Comparison of ENCODE assay signal across 10 cellular contexts in genomic region chr2:149799296-149799695, GRCh38.
DNase-seq lines count a peak whose midpoint lies in the region; ATAC-seq, FAIRE-seq and TF ChIP-seq lines count a peak whose summit lies in the region.
"Had no signal": no experiment of that assay in that cellular context is flagged by ENCODE, and none has a peak within 500 bp of the region (broad histone marks: within the 10 kb centered on the region; RNA-seq: fewer than 3 reads in every experiment).

No MANE protein-coding gene starts in this region.

- no peaks in the 10 kb centered on the region for H3K36me3 Mint-ChIP-seq in CD8-positive, alpha-beta memory T cell
- H3K36me3 Mint-ChIP-seq: naive B cell had no signal

- H3K4me1 Mint-ChIP-seq in CD8-positive, alpha-beta memory T cell, result no peaks in the 10 kb centered on the region
- H3K4me1 Mint-ChIP-seq: naive B cell had no signal

- no peak overlapping the region for H3K9ac ChIP-seq in kidney (ENCODE audit: low read length in 2 of 2)

- H3K4me3 Mint-ChIP-seq in CD8-positive, alpha-beta memory T cell, result no peak overlapping the region
- H3K4me3 Mint-ChIP-seq: naive B cell had no signal

- CTCF ChIA-PET in CD8-positive, alpha-beta memory T cell (lab: Charles Lee), result no interaction called here

- no peak overlapping the region for H3K27ac ChIP-seq in kidney (ENCODE audit: low read depth in 2 of 2, low read length in 2 of 2)
- H3K27ac ChIP-seq in CD8-positive, alpha-beta memory T cell (ENCODE audit: low read depth, low read length), result no peak overlapping the region

- H3K27ac Mint-ChIP-seq in CD8-positive, alpha-beta memory T cell, result no peak overlapping the region
- H3K27ac Mint-ChIP-seq: naive B cell had no signal

- POLR2A ChIA-PET in CD8-positive, alpha-beta memory T cell (lab: Charles Lee), result no interaction called here

- intact Hi-C loops in kidney (cut with DNase I), result no loop called here

- peaks cover 0 to 9% (median 7%) of the 10 kb centered on the region in 5 donors for H3K9me3 Mint-ChIP-seq in CD8-positive, alpha-beta memory T cell

- no peaks in the 10 kb centered on the region for H3K27me3 ChIP-seq in CD8-positive, alpha-beta memory T cell (ENCODE audit: insufficient read depth, low read length, poor library complexity, severe bottlenecking)
- H3K27me3 ChIP-seq: MG63 had no signal

- peaks cover 0 to 5% of the 10 kb centered on the region in 2 donors for H3K4me1 ChIP-seq in kidney (ENCODE audit: control insufficient read depth in 1 of 2, insufficient read depth in 1 of 2, low read depth in 1 of 2, low read length in 2 of 2)
- no peaks in the 10 kb centered on the region for H3K4me1 ChIP-seq in CD8-positive, alpha-beta memory T cell (ENCODE audit: insufficient read depth, low read length)

- no peak overlapping the region for H3K4me3 ChIP-seq in AG10803 (ENCODE audit: low read length)
- H3K4me3 ChIP-seq in kidney (ENCODE audit: low read length in 2 of 2), result no peak overlapping the region
- no peak overlapping the region for H3K4me3 ChIP-seq in CD8-positive, alpha-beta memory T cell (ENCODE audit: low read length)
- H3K4me3 ChIP-seq: MG63 had no signal

- no peaks in the 10 kb centered on the region for H3K27me3 Mint-ChIP-seq in CD8-positive, alpha-beta memory T cell
- H3K27me3 Mint-ChIP-seq: naive B cell had no signal

- no peak for FAIRE-seq in HTR-8/SVneo (lab: Jason Lieb, UNC)
- no peak for FAIRE-seq in kidney (lab: Jason Lieb, UNC)

- no peaks in the 10 kb centered on the region for H3K9me3 ChIP-seq in kidney (ENCODE audit: control insufficient read depth in 1 of 2, low read length in 2 of 2)
- no peaks in the 10 kb centered on the region for H3K9me3 ChIP-seq in CD8-positive, alpha-beta memory T cell (ENCODE audit: low read length)
- H3K9me3 ChIP-seq: MG63 had no signal

- TF ChIP-seq CTCF in AG10803 (conservative IDR thresholded peaks at IDR 0.05; ENCODE audit: low read length), result peak; percentile 68
- TF ChIP-seq CTCF in kidney (IDR thresholded peaks at IDR 0.05; ENCODE audit: borderline replicate concordance, extremely low read depth, insufficient read depth), result peak; percentile 33

- ATAC-seq in HG03378 (IDR thresholded peaks at IDR 0.05; ENCODE audit: unreplicated experiment) (no peak), GM18867 (IDR thresholded peaks at IDR 0.05; ENCODE audit: unreplicated experiment) (no peak)

- H3K36me3 ChIP-seq in kidney (ENCODE audit: control insufficient read depth in 1 of 2, insufficient read depth in 2 of 2, low read length in 2 of 2), result no peaks in the 10 kb centered on the region
- H3K36me3 ChIP-seq in CD8-positive, alpha-beta memory T cell (ENCODE audit: insufficient read depth, low read length), result no peaks in the 10 kb centered on the region
- H3K36me3 ChIP-seq: MG63 had no signal

- DNase-seq in AG10803 (ENCODE audit: low read depth), result peak; percentile 73
- peak; percentile 36 for DNase-seq in HTR-8/SVneo (ENCODE audit: insufficient read length, low spot score)
- DNase-seq in amniotic epithelial cell (ENCODE audit: low read depth), result peak; percentile 56
- no peak for DNase-seq in kidney
- no peak for DNase-seq in ureter (ENCODE audit: low spot score)
- DNase-seq in CD8-positive, alpha-beta memory T cell, result no peak
- DNase-seq: MG63, naive B cell had no signal

Comparison
In these comparisons a context has a peak if more than half of its experiments do, and no peak if none do; other contexts are left out.
1. DNase-seq: peak in AG10803 (single experiment), HTR-8/SVneo (single experiment) and amniotic epithelial cell (single experiment); none in kidney (single experiment), ureter (single experiment) and CD8-positive, alpha-beta memory T cell (0 of 5).